18 cellular contexts compared by ENCODE assay signal in genomic region chr9:37946041-37946440, GRCh38. TPM values are rescaled to one million over a fixed set of nuclear protein-coding genes. Genes with fewer than 3 reads are reported as not detected.
DNase-seq lines count a peak whose midpoint lies in the region; ATAC-seq and TF ChIP-seq lines count a peak whose summit lies in the region.
"Had no signal": no experiment of that assay in that cellular context is flagged by ENCODE, and none has a peak within 500 bp of the region (broad histone marks: within the 10 kb centered on the region; RNA-seq: fewer than 3 reads in every experiment).

No MANE protein-coding gene starts in this region.

- H4K91ac ChIP-seq in IMR-90 (ENCODE audit: insufficient read depth, low read depth, low read length): peak overlapping the region; percentile 62; the same call in 1 of the 2 replicates

- H2BK20ac ChIP-seq in IMR-90 (ENCODE audit: low read depth, low read length): no peak overlapping the region; the same call in 1 of the 2 replicates

- no CpG with 5 or more reads among the region's 8 CpGs for WGBS in IMR-90 (ENCODE audit: extremely low coverage in 2 of 2, insufficient read length in 1 of 2), 2 experiments

- ATAC-seq in IMR-90 (ENCODE audit: low read depth) (no peak), HG03565 (IDR thresholded peaks at IDR 0.05; ENCODE audit: unreplicated experiment) (no peak)
- no peak for ATAC-seq in stimulated activated naive CD8-positive, alpha-beta T cell treated with anti-CD3 and anti-CD28 coated beads, Interleukin-15, amount 100 ng/mL, for 72 hours

- H2AK9ac ChIP-seq in IMR-90 (replicated peaks; ENCODE audit: low read depth, low read length, poor library complexity): peak overlapping the region; percentile 49

- TF ChIP-seq POLR2A in IMR-90 (IDR thresholded peaks at IDR 0.05; ENCODE audit: low read depth, low read length): no peak

- H3K4me3 Mint-ChIP-seq in endothelial cell (ENCODE audit: unreplicated experiment): no peak overlapping the region
- H3K4me3 Mint-ChIP-seq in progenitor cell of endocrine pancreas (ENCODE audit: low read depth): no peak overlapping the region
- no peak overlapping the region for H3K4me3 Mint-ChIP-seq in stimulated activated naive CD8-positive, alpha-beta T cell treated with anti-CD3 and anti-CD28 coated beads, Interleukin-15, amount 100 ng/mL, for 72 hours

- no peak overlapping the region for H3K18ac ChIP-seq in IMR-90 (ENCODE audit: low read depth, low read length)

- peak overlapping the region; percentile 94 for H2AK5ac ChIP-seq in IMR-90 (ENCODE audit: low read depth, low read length)

- H3K14ac ChIP-seq in IMR-90 (replicated peaks; ENCODE audit: low read depth, low read length): peak overlapping the region; percentile 54; the same call in 1 of the 2 replicates

- peaks cover 38% of the 10 kb centered on the region for H3K36me3 Mint-ChIP-seq in endothelial cell (ENCODE audit: low read depth, unreplicated experiment)
- peaks cover 12% of the 10 kb centered on the region for H3K36me3 Mint-ChIP-seq in progenitor cell of endocrine pancreas (ENCODE audit: insufficient read depth)

- H3K4ac ChIP-seq in IMR-90 (ENCODE audit: low read depth, low read length): peak overlapping the region; percentile 81

- TF ChIP-seq CTCF in IMR-90 (conservative IDR thresholded peaks at IDR 0.05; ENCODE audit: low read depth, low read length) (no peak), endothelial cell (IDR thresholded peaks at IDR 0.05; ENCODE audit: unreplicated experiment) (no peak), progenitor cell of endocrine pancreas (IDR thresholded peaks at IDR 0.05; ENCODE audit: unreplicated experiment) (no peak)

- BruUV-seq in IMR-90 (replicated peaks; lab: Mats Ljungman, UMichigan): no TSS peak

- in situ Hi-C loops in IMR-90 (cut with MboI; ENCODE audit: low sequenced_read_pairs): no loop called here

- H3K4me1 ChIP-seq in BLaER1 (peaks cover 65% of the 10 kb centered on the region), IMR-90 (ENCODE audit: control insufficient read depth, insufficient read depth, low read length) (peaks cover 35% of the 10 kb centered on the region)

- no peaks in the 10 kb centered on the region; the same call in 1 of the 2 replicates for H3K27me3 ChIP-seq in BLaER1
- H3K27me3 ChIP-seq in IMR-90 (ENCODE audit: control insufficient read depth, insufficient read depth, low read length): no peaks in the 10 kb centered on the region

- H3K27ac Mint-ChIP-seq in endothelial cell (ENCODE audit: unreplicated experiment): peak overlapping the region; percentile 24
- H3K27ac Mint-ChIP-seq in progenitor cell of endocrine pancreas: peak overlapping the region; percentile 69
- no peak overlapping the region for H3K27ac Mint-ChIP-seq in stimulated activated naive CD8-positive, alpha-beta T cell treated with anti-CD3 and anti-CD28 coated beads, Interleukin-15, amount 100 ng/mL, for 72 hours

- no peak overlapping the region for H4K5ac ChIP-seq in IMR-90 (ENCODE audit: low read depth, low read length)

- H2BK15ac ChIP-seq in IMR-90 (ENCODE audit: low read depth, low read length): peak overlapping the region; percentile 60; the same call in 1 of the 3 replicates

- dilution Hi-C loops in IMR-90 (cut with HindIII; ENCODE audit: low sequenced_read_pairs, unreplicated experiment): loop anchor here (25.0 kb wide), 1 partner anchor 116 kb away; the partner anchor contains the start of gene SHB

- H3K4me2 ChIP-seq in BLaER1 (peak overlapping the region; percentile 80), IMR-90 (ENCODE audit: low read depth, low read length) (no peak overlapping the region)

- H3K27me3 Mint-ChIP-seq in endothelial cell (ENCODE audit: unreplicated experiment) (peaks cover 3% of the 10 kb centered on the region), progenitor cell of endocrine pancreas (no peaks in the 10 kb centered on the region)
- no peaks in the 10 kb centered on the region for H3K27me3 Mint-ChIP-seq in stimulated activated naive CD8-positive, alpha-beta T cell treated with anti-CD3 and anti-CD28 coated beads, Interleukin-15, amount 100 ng/mL, for 72 hours

- H3K4me1 Mint-ChIP-seq in endothelial cell (ENCODE audit: unreplicated experiment) (peaks cover 7% of the 10 kb centered on the region), progenitor cell of endocrine pancreas (ENCODE audit: low read depth) (peaks cover 20% of the 10 kb centered on the region)
- no peaks in the 10 kb centered on the region for H3K4me1 Mint-ChIP-seq in stimulated activated naive CD8-positive, alpha-beta T cell treated with anti-CD3 and anti-CD28 coated beads, Interleukin-15, amount 100 ng/mL, for 72 hours

- H3K9me3 ChIP-seq in BLaER1 (no peaks in the 10 kb centered on the region), IMR-90 (ENCODE audit: control insufficient read depth, insufficient read depth, low read length) (no peaks in the 10 kb centered on the region)

- peaks cover 66 to 95% of the 10 kb centered on the region in 2 experiments for H3K79me1 ChIP-seq in IMR-90 (ENCODE audit: low read depth in 1 of 2, low read length in 2 of 2)

- no peak overlapping the region for H3K56ac ChIP-seq in IMR-90 (ENCODE audit: extremely low read depth, insufficient read depth, low read length)

- peak overlapping the region; percentile 36 for H2BK5ac ChIP-seq in IMR-90 (ENCODE audit: low read depth, low read length, poor library complexity, severe bottlenecking)

- H3K9ac ChIP-seq in BLaER1 (no peak overlapping the region), IMR-90 (ENCODE audit: low read depth, low read length) (no peak overlapping the region)

- H3K36me3 ChIP-seq in BLaER1 (no peaks in the 10 kb centered on the region), IMR-90 (ENCODE audit: control insufficient read depth, insufficient read depth, low read length) (peaks cover 66% of the 10 kb centered on the region)

- CTCF ChIA-PET in IMR-90 (lab: Yijun Ruan, JAX): no interaction called here

- peak overlapping the region; percentile 5 to 70; a peak in 2 of 4 replicates for H4K8ac ChIP-seq in IMR-90 (ENCODE audit: low read depth in 2 of 2, low read length in 2 of 2)

- H4K20me1 ChIP-seq in BLaER1: no peaks in the 10 kb centered on the region
- peaks cover 17% of the 10 kb centered on the region; the same call in 1 of the 2 replicates for H4K20me1 ChIP-seq in IMR-90 (ENCODE audit: insufficient read depth, low read length)

- H2AFZ ChIP-seq in IMR-90 (replicated peaks; ENCODE audit: low read length, poor library complexity): peak overlapping the region; percentile 58

- H3K27ac ChIP-seq in BLaER1 (peak overlapping the region; percentile 3; the same call in 1 of the 2 replicates), IMR-90 (ENCODE audit: insufficient read depth, low read length) (no peak overlapping the region)

- 0 out of 2 replicates have a peak overlapping the region, but pooled peaks have one; percentile 78 for H2BK120ac ChIP-seq in IMR-90 (ENCODE audit: low read depth, low read length)

- POLR2A ChIA-PET in IMR-90 (lab: Charles Lee; ENCODE audit: unreplicated experiment): no interaction called here

- H3K9me3 Mint-ChIP-seq in endothelial cell (ENCODE audit: unreplicated experiment) (no peaks in the 10 kb centered on the region), progenitor cell of endocrine pancreas (ENCODE audit: low read depth) (no peaks in the 10 kb centered on the region)
- no peaks in the 10 kb centered on the region for H3K9me3 Mint-ChIP-seq in stimulated activated naive CD8-positive, alpha-beta T cell treated with anti-CD3 and anti-CD28 coated beads, Interleukin-15, amount 100 ng/mL, for 72 hours

- peak overlapping the region; percentile 55 for H3K23ac ChIP-seq in IMR-90 (ENCODE audit: low read depth, low read length)

- TF ChIP-seq RAD21 in IMR-90 (IDR thresholded peaks at IDR 0.05; ENCODE audit: low read length): no peak

- DNase-seq in IMR-90: no peak
- no peak for DNase-seq in endothelial cell (ENCODE audit: low spot score)
- no peak for DNase-seq in progenitor cell of endocrine pancreas (ENCODE audit: low spot score, unreplicated experiment)
- DNase-seq in effector CD4-positive, alpha-beta T cell: no peak
- no peak for DNase-seq in stimulated activated naive CD8-positive, alpha-beta T cell treated with anti-CD3 and anti-CD28 coated beads, Interleukin-15, amount 100 ng/mL, for 72 hours
- DNase-seq: GF-D8, GOT3, KG1, MV-4-11, NCI-H187, NCI-H2107, NCI-H2227 treated with DMSO at 0.1 percent for 48 hours, NCI-H510A treated with DMSO at 0.1 percent for 48 hours, NCI-H774, OCI-M1, SIG-M5 had no signal

- H3K4me3 ChIP-seq in BLaER1 (no peak overlapping the region), IMR-90 (ENCODE audit: insufficient read depth, low read depth, low read length) (no peak overlapping the region)

- H3K9me1 ChIP-seq in IMR-90 (ENCODE audit: insufficient read depth, low read length): peaks cover 60% of the 10 kb centered on the region

- intact Hi-C loops in IMR-90 (cut with micrococcal nuclease): no loop called here

TF ChIP-seq in IMR-90, 13 proteins besides CTCF, POLR2A, EP300 and RAD21 (continues in another document):
- TF ChIP-seq RCOR1 (IDR thresholded peaks at IDR 0.05; ENCODE audit: insufficient replicate concordance, low read length) (no peak), CHD1 (IDR thresholded peaks at IDR 0.05; ENCODE audit: low read depth, low read length) (no peak), ELK1 (IDR thresholded peaks at IDR 0.05; ENCODE audit: borderline replicate concordance, low read depth, low read length) (no peak), MAZ (IDR thresholded peaks at IDR 0.05; ENCODE audit: borderline replicate concordance, low read depth, low read length) (no peak), FOS (IDR thresholded peaks at IDR 0.05; ENCODE audit: low read depth, low read length) (no peak)

RNA-seq across cellular contexts. Expression of gene SLC25A51, which starts 42.1 kb away (rescaled TPM):
- 63.0 and 81.6 TPM in 2 replicates for total RNA-seq in IMR-90 (2012; rRNA removed)
- 10.6 and 14.1 TPM in 2 replicates for polyA plus RNA-seq in IMR-90 (2012; rRNA removed)
- polyA plus RNA-seq in IMR-90 (2012; cell fraction: cytosol; rRNA removed): 8.0 and 8.1 TPM in 2 replicates
- 4.5 and 18.3 TPM in 2 replicates for polyA plus RNA-seq in IMR-90 (2012; cell fraction: nucleus; rRNA removed; ENCODE audit: low replicate concordance)
- 28.5 TPM for total RNA-seq in endothelial cell (ENCODE audit: unreplicated experiment)
- 29.1 and 32.5 TPM in 2 replicates for total RNA-seq in progenitor cell of endocrine pancreas

Comparison
In these comparisons a context has a peak if more than half of its experiments do, and no peak if none do; other contexts are left out.
1. H3K27ac Mint-ChIP-seq: peak in endothelial cell (single experiment) and progenitor cell of endocrine pancreas (single experiment); none in stimulated activated naive CD8-positive, alpha-beta T cell treated with anti-CD3 and anti-CD28 coated beads, Interleukin-15, amount 100 ng/mL, for 72 hours (0 of 2).